In genomic region chr6:72535124-72535523, GRCh38 we compare ENCODE assay signal across 34 cellular contexts.
"Had no signal": no experiment of that assay in that cellular context is flagged by ENCODE, and none has a peak within 500 bp of the region (broad histone marks: within the 10 kb centered on the region; RNA-seq: fewer than 3 reads in every experiment).

No MANE protein-coding gene starts in this region.

- H3K9me3 Mint-ChIP-seq: activated CD4-positive, alpha-beta T cell treated with anti-CD3 and anti-CD28 coated beads, Interleukin-2, amount 10 ng/mL, durations not matched to agents 24 days and 14 days; activated T-helper 1 cell treated with anti-CD3 and anti-CD28 coated beads, Interleukin-12 subunit alpha, Interleukin-12 subunit beta, Interleukin-2, Interleukin-4 antibody, amounts not matched to agents 30 ng/mL and 10 ng/mL and 1 ng/mL, durations not matched to agents 14 hours and 24 hours and 36 hours; T-helper 2 cell treated with Interferon-gamma antibody and Interleukin-4, amounts not matched to agents 5 μg/mL and 100 μg/mL, for 36 hours had no signal

- ATAC-seq: activated CD4-positive, alpha-beta T cell treated with anti-CD3 and anti-CD28 coated beads for 36 hours; activated CD8-positive, alpha-beta memory T cell treated with anti-CD3 and anti-CD28 coated beads, Interleukin-2, amount 10 ng/mL, durations not matched to agents 7 days and 5 days; activated CD8-positive, alpha-beta T cell treated with anti-CD3 and anti-CD28 coated beads, Interleukin-2, amount 10 ng/mL, durations not matched to agents 7 days and 5 days; activated naive CD8-positive, alpha-beta T cell treated with anti-CD3 and anti-CD28 coated beads, Interleukin-2, amount 50 U/mL, for 24 hours; body of pancreas; foreskin keratinocyte; gastrocnemius medialis; heart left ventricle; T-helper 17 cell had no signal

- H3K4me3 ChIP-seq: adrenal gland, body of pancreas, esophagus muscularis mucosa, gastrocnemius medialis, heart left ventricle had no signal

- DNase-seq: activated CD4-positive, alpha-beta memory T cell treated with anti-CD3 and anti-CD28 coated beads for 36 hours; activated CD4-positive, alpha-beta T cell treated with anti-CD3 and anti-CD28 coated beads for 36 hours; activated CD4-positive, alpha-beta T cell treated with anti-CD3 and anti-CD28 coated beads, Interleukin-2, amount 10 ng/mL, durations not matched to agents 24 days and 14 days; activated CD4-positive, CD25-positive, alpha-beta regulatory T cell; activated CD4-positive, CD25-positive, alpha-beta regulatory T cell treated with anti-CD3 and anti-CD28 coated beads, Interleukin-2, amount 50 U/mL, for 72 hours; activated CD8-positive, alpha-beta memory T cell treated with anti-CD3 and anti-CD28 coated beads, Interleukin-2, amount 10 ng/mL, durations not matched to agents 7 days and 5 days; activated CD8-positive, alpha-beta memory T cell treated with anti-CD3 and anti-CD28 coated beads, Interleukin-2, amount 50 U/mL, for 4 hours; activated CD8-positive, alpha-beta T cell treated with anti-CD3 and anti-CD28 coated beads, Interleukin-2, amount 10 ng/mL, durations not matched to agents 7 days and 5 days; activated effector memory CD4-positive, alpha-beta T cell treated with anti-CD3 and anti-CD28 coated beads, Interleukin-2, amount 50 U/mL, for 16 hours; activated naive CD4-positive, alpha-beta T cell treated with anti-CD3 and anti-CD28 coated beads for 36 hours; activated naive CD8-positive, alpha-beta T cell treated with anti-CD3 and anti-CD28 coated beads for 36 hours; activated naive CD8-positive, alpha-beta T cell treated with anti-CD3 and anti-CD28 coated beads, Interleukin-2, amount 50 U/mL, for 24 hours; activated T-cell treated with anti-CD3 and anti-CD28 coated beads, Interleukin-2, amount 50 U/mL, for 1 hour; activated T-cell treated with anti-CD3 and anti-CD28 coated beads, Interleukin-2, amount 50 U/mL, for 48 hours; adrenal gland; amygdala; aorta; body of pancreas; caudate nucleus; cortex of kidney; effector CD8-positive, alpha-beta T cell; foreskin keratinocyte; gastrocnemius medialis; glutamatergic neuron; heart left ventricle; T-helper 17 cell; T1000; WERI-Rb-1 had no signal

- H3K4me1 Mint-ChIP-seq: activated CD4-positive, alpha-beta T cell treated with anti-CD3 and anti-CD28 coated beads for 36 hours; activated CD4-positive, alpha-beta T cell treated with anti-CD3 and anti-CD28 coated beads, Interleukin-2, amount 10 ng/mL, durations not matched to agents 24 days and 14 days; activated CD8-positive, alpha-beta memory T cell treated with anti-CD3 and anti-CD28 coated beads, Interleukin-2, amount 10 ng/mL, durations not matched to agents 7 days and 5 days; activated naive CD4-positive, alpha-beta T cell treated with anti-CD3 and anti-CD28 coated beads, Interleukin-2, amount 50 U/mL, for 24 hours; activated naive CD8-positive, alpha-beta T cell treated with anti-CD3 and anti-CD28 coated beads, Interleukin-2, amount 50 U/mL, for 24 hours; T-helper 17 cell had no signal

- H3K36me3 ChIP-seq: adrenal gland, esophagus muscularis mucosa, gastrocnemius medialis, heart left ventricle, WERI-Rb-1 had no signal

- H3K36me3 Mint-ChIP-seq: activated CD4-positive, alpha-beta memory T cell treated with anti-CD3 and anti-CD28 coated beads for 36 hours; activated CD8-positive, alpha-beta memory T cell treated with anti-CD3 and anti-CD28 coated beads, Interleukin-2, amount 10 ng/mL, durations not matched to agents 7 days and 5 days; activated naive CD8-positive, alpha-beta T cell treated with anti-CD3 and anti-CD28 coated beads for 36 hours had no signal

- H3K4me3 Mint-ChIP-seq: activated CD4-positive, alpha-beta memory T cell treated with anti-CD3 and anti-CD28 coated beads for 36 hours; activated CD4-positive, alpha-beta T cell treated with anti-CD3 and anti-CD28 coated beads for 36 hours; activated CD4-positive, alpha-beta T cell treated with anti-CD3 and anti-CD28 coated beads, Interleukin-2, amount 10 ng/mL, durations not matched to agents 24 days and 14 days; activated CD8-positive, alpha-beta memory T cell treated with anti-CD3 and anti-CD28 coated beads, Interleukin-2, amount 10 ng/mL, durations not matched to agents 7 days and 5 days; activated CD8-positive, alpha-beta T cell treated with anti-CD3 and anti-CD28 coated beads, Interleukin-2, amount 10 ng/mL, durations not matched to agents 7 days and 5 days; activated naive CD4-positive, alpha-beta T cell treated with anti-CD3 and anti-CD28 coated beads for 36 hours; activated naive CD4-positive, alpha-beta T cell treated with anti-CD3 and anti-CD28 coated beads, Interleukin-2, amount 50 U/mL, for 24 hours; activated naive CD8-positive, alpha-beta T cell treated with anti-CD3 and anti-CD28 coated beads for 36 hours; activated naive CD8-positive, alpha-beta T cell treated with anti-CD3 and anti-CD28 coated beads, Interleukin-2, amount 50 U/mL, for 24 hours; activated T-helper 1 cell treated with anti-CD3 and anti-CD28 coated beads, Interleukin-12 subunit alpha, Interleukin-12 subunit beta, Interleukin-2, Interleukin-4 antibody, amounts not matched to agents 30 ng/mL and 10 ng/mL and 1 ng/mL, durations not matched to agents 14 hours and 24 hours and 36 hours; T-helper 17 cell; T-helper 2 cell treated with Interferon-gamma antibody and Interleukin-4, amounts not matched to agents 5 μg/mL and 100 μg/mL, for 36 hours had no signal

- H3K27me3 ChIP-seq: adrenal gland, body of pancreas, esophagus muscularis mucosa, foreskin keratinocyte, gastrocnemius medialis, heart left ventricle had no signal

- H3K4me1 ChIP-seq: adrenal gland, body of pancreas, esophagus muscularis mucosa, gastrocnemius medialis, heart left ventricle had no signal

- FAIRE-seq: colon had no signal

- H3K27me3 Mint-ChIP-seq: activated CD4-positive, alpha-beta memory T cell treated with anti-CD3 and anti-CD28 coated beads for 36 hours; activated CD4-positive, alpha-beta T cell treated with anti-CD3 and anti-CD28 coated beads for 36 hours; activated naive CD8-positive, alpha-beta T cell treated with anti-CD3 and anti-CD28 coated beads for 36 hours had no signal

- H3K9me3 ChIP-seq: adrenal gland, body of pancreas, gastrocnemius medialis had no signal

- H3K27ac Mint-ChIP-seq: activated CD4-positive, alpha-beta memory T cell treated with anti-CD3 and anti-CD28 coated beads for 36 hours; activated CD4-positive, alpha-beta T cell treated with anti-CD3 and anti-CD28 coated beads for 36 hours; activated CD4-positive, alpha-beta T cell treated with anti-CD3 and anti-CD28 coated beads, Interleukin-2, amount 10 ng/mL, durations not matched to agents 24 days and 14 days; activated CD8-positive, alpha-beta memory T cell treated with anti-CD3 and anti-CD28 coated beads, Interleukin-2, amount 10 ng/mL, durations not matched to agents 7 days and 5 days; activated CD8-positive, alpha-beta T cell treated with anti-CD3 and anti-CD28 coated beads, Interleukin-2, amount 10 ng/mL, durations not matched to agents 7 days and 5 days; activated naive CD4-positive, alpha-beta T cell treated with anti-CD3 and anti-CD28 coated beads for 36 hours; activated naive CD4-positive, alpha-beta T cell treated with anti-CD3 and anti-CD28 coated beads, Interleukin-2, amount 50 U/mL, for 24 hours; activated naive CD8-positive, alpha-beta T cell treated with anti-CD3 and anti-CD28 coated beads for 36 hours; activated naive CD8-positive, alpha-beta T cell treated with anti-CD3 and anti-CD28 coated beads, Interleukin-2, amount 50 U/mL, for 24 hours; activated T-helper 1 cell treated with anti-CD3 and anti-CD28 coated beads, Interleukin-12 subunit alpha, Interleukin-12 subunit beta, Interleukin-2, Interleukin-4 antibody, amounts not matched to agents 30 ng/mL and 10 ng/mL and 1 ng/mL, durations not matched to agents 14 hours and 24 hours and 36 hours; activated T-helper 2 cell treated with anti-CD3 and anti-CD28 coated beads, Interferon-gamma antibody, Interleukin-2, Interleukin-4, amounts not matched to agents 10 μg/mL and 5 μg/mL and 100 μg/mL, durations not matched to agents 14 hours and 24 hours and 36 hours; T-helper 17 cell; T-helper 2 cell treated with Interferon-gamma antibody and Interleukin-4, amounts not matched to agents 5 μg/mL and 100 μg/mL, for 36 hours had no signal

- H3K27ac ChIP-seq: adrenal gland, body of pancreas, esophagus muscularis mucosa, foreskin keratinocyte, gastrocnemius medialis, heart left ventricle, WERI-Rb-1 had no signal
